Comparison of ENCODE assay signal across 1 cellular context in genomic region chr12:93624595-93625294, GRCh38.
TF ChIP-seq lines count a peak whose summit lies in the region.

No MANE protein-coding gene starts in this region.

TF ChIP-seq in GM12878, 131 proteins besides CTCF, POLR2A, EP300 and RAD21 (continued from another document):
- TF ChIP-seq CEBPZ (IDR thresholded peaks at IDR 0.05; ENCODE audit: low read depth, low read length) (no peak), MTA3 (IDR thresholded peaks at IDR 0.05; ENCODE audit: borderline replicate concordance, low read length) (no peak)
